In the genomic region with DNA sequence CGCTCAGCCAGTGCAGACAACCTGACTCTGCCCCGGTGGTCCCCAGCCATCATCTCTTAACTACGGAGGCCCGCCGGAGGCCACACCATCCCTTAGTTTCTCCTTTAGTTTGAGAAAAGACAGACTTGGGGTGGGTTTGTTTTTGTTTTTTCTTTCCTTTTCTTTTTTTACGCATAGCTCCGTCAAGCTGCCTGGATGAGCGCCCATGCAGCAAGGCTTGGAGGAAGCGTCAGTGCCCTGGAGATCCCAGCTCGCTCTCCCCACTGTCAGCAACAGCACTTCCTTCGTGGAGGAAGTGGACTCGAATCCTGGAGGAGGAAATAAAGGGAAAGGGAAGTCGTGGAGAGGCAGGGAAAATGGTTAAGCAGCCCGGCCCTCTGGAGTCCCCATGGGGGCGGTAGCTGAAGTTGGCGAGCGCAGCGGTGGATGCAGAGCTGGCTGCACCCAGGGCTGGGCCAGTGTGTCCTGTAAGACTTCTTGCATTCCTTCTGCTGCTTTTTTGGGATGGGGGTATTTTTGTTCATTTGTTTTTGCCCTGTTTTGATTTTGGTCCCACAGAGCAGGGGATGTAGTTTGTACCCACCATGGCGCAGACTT, we compare ENCODE assay signal across 16 cellular contexts. TPM values are rescaled to one million over a fixed set of nuclear protein-coding genes. Genes with fewer than 3 reads are reported as not detected.
"Had no signal": no experiment of that assay in that cellular context is flagged by ENCODE, and none has a peak within 500 bp of the region (broad histone marks: within the 10 kb centered on the region; RNA-seq: fewer than 3 reads in every experiment).

No MANE protein-coding gene starts in this region.

- H3K27ac ChIP-seq: adrenal gland, colonic mucosa, foreskin keratinocyte, neural progenitor cell, ovary, tibial artery, uterus had no signal

- ATAC-seq: foreskin keratinocyte; left cardiac atrium; stimulated activated effector memory CD8-positive, alpha-beta T cell treated with anti-CD3 and anti-CD28 coated beads, Interleukin-12 subunit alpha, Interleukin-12 subunit beta, amount 100 ng/mL, for 72 hours had no signal

- DNase-seq: adrenal gland; central memory CD4-positive, alpha-beta T cell; colonic mucosa; effector CD4-positive, alpha-beta T cell; foreskin keratinocyte; left cardiac atrium; ovary; stimulated activated CD4-positive, alpha-beta T cell treated with anti-CD3 and anti-CD28 coated beads, Interleukin-12 subunit alpha, Interleukin-12 subunit beta, amount 100 ng/mL, for 4 hours; stimulated activated CD4-positive, alpha-beta T cell treated with anti-CD3 and anti-CD28 coated beads, Interleukin-2, amount 100 ng/mL, for 24 hours; tibial artery; uterus had no signal

- H3K4me3 ChIP-seq: adrenal gland, colonic mucosa, lung, neural progenitor cell, ovary, tibial artery, uterus had no signal

- H3K27me3 ChIP-seq: adrenal gland, colonic mucosa, foreskin keratinocyte, neural progenitor cell, ovary, tibial artery, uterus had no signal

- H3K27ac Mint-ChIP-seq: activated naive CD4-positive, alpha-beta T cell treated with anti-CD3 and anti-CD28 coated beads, Interleukin-2, amount 50 U/mL, for 24 hours; mesothelial cell of epicardium; stimulated activated effector memory CD8-positive, alpha-beta T cell treated with anti-CD3 and anti-CD28 coated beads, Interleukin-12 subunit alpha, Interleukin-12 subunit beta, amount 100 ng/mL, for 72 hours had no signal

- H3K9me3 Mint-ChIP-seq: activated naive CD4-positive, alpha-beta T cell treated with anti-CD3 and anti-CD28 coated beads, Interleukin-2, amount 50 U/mL, for 24 hours; mesothelial cell of epicardium; neural progenitor cell; stimulated activated effector memory CD8-positive, alpha-beta T cell treated with anti-CD3 and anti-CD28 coated beads, Interleukin-12 subunit alpha, Interleukin-12 subunit beta, amount 100 ng/mL, for 72 hours had no signal

- H3K4me1 ChIP-seq: colonic mucosa, foreskin keratinocyte, neural progenitor cell, uterus had no signal

- H3K36me3 ChIP-seq: neural progenitor cell, ovary, uterus had no signal

- H3K27me3 Mint-ChIP-seq: activated naive CD4-positive, alpha-beta T cell treated with anti-CD3 and anti-CD28 coated beads, Interleukin-2, amount 50 U/mL, for 24 hours had no signal

- H3K4me3 Mint-ChIP-seq: activated naive CD4-positive, alpha-beta T cell treated with anti-CD3 and anti-CD28 coated beads, Interleukin-2, amount 50 U/mL, for 24 hours; mesothelial cell of epicardium; neural progenitor cell; stimulated activated effector memory CD8-positive, alpha-beta T cell treated with anti-CD3 and anti-CD28 coated beads, Interleukin-12 subunit alpha, Interleukin-12 subunit beta, amount 100 ng/mL, for 72 hours had no signal

- H3K4me1 Mint-ChIP-seq: mesothelial cell of epicardium, neural progenitor cell had no signal

- H3K9me3 ChIP-seq: adrenal gland, colonic mucosa, ovary, tibial artery, uterus had no signal

RNA-seq across cellular contexts. Expression of a gene that starts 35.9 kb away (rescaled TPM):
- total RNA-seq: adrenal gland, colonic mucosa, foreskin keratinocyte, left cardiac atrium, lung, mesothelial cell of epicardium, ovary, uterus had no signal
